Comparison of ENCODE assay signal across 14 cellular contexts in genomic region chr6:169251371-169251802, GRCh38. TPM values are rescaled to one million over a fixed set of nuclear protein-coding genes. Genes with fewer than 3 reads are reported as not detected.
DNase-seq lines count a peak whose midpoint lies in the region; TF ChIP-seq lines count a peak whose summit lies in the region.
"Had no signal": no experiment of that assay in that cellular context is flagged by ENCODE, and none has a peak within 500 bp of the region (broad histone marks: within the 10 kb centered on the region; RNA-seq: fewer than 3 reads in every experiment).

No MANE protein-coding gene starts in this region.

- H4K20me1 ChIP-seq in fibroblast of lung (ENCODE audit: control insufficient read depth, extremely low read depth, insufficient read depth, low read length) (no peaks in the 10 kb centered on the region), MM.1S (ENCODE audit: insufficient read depth, low read length) (no peaks in the 10 kb centered on the region)

- peaks cover 22% of the 10 kb centered on the region for H3K79me2 ChIP-seq in fibroblast of lung (ENCODE audit: control insufficient read depth, insufficient read depth, low read length)
- no peaks in the 10 kb centered on the region for H3K79me2 ChIP-seq in MM.1S (ENCODE audit: low read length)

- H3K4me2 ChIP-seq in fibroblast of lung (ENCODE audit: extremely low read depth, insufficient read depth, low read length) (peak overlapping the region; percentile 69), MM.1S (ENCODE audit: low read depth, low read length) (no peak overlapping the region)

- WGBS in tibial nerve, 2 donors = 29 to 31% methylated on average over 6 of the region's 6 CpGs

- CTCF ChIA-PET in activated CD4-positive, alpha-beta memory T cell treated with anti-CD3 and anti-CD28 coated beads for 36 hours (lab: Charles Lee) = no interaction called here
- CTCF ChIA-PET in Calu3 (lab: Charles Lee) = no interaction called here

- no peak overlapping the region for H3K4me3 Mint-ChIP-seq in activated CD4-positive, alpha-beta memory T cell treated with anti-CD3 and anti-CD28 coated beads for 36 hours
- no peak overlapping the region for H3K4me3 Mint-ChIP-seq in Calu3 (ENCODE audit: low read depth, unreplicated experiment)

- no peak for TF ChIP-seq POLR2A in tibial nerve (IDR thresholded peaks at IDR 0.05)

- H3K36me3 Mint-ChIP-seq in activated CD4-positive, alpha-beta memory T cell treated with anti-CD3 and anti-CD28 coated beads for 36 hours = no peaks in the 10 kb centered on the region
- H3K36me3 Mint-ChIP-seq in Calu3 (ENCODE audit: insufficient read depth, unreplicated experiment) = no peaks in the 10 kb centered on the region

- peaks cover 6% of the 10 kb centered on the region for H3K4me1 ChIP-seq in fibroblast of lung (ENCODE audit: control insufficient read depth, extremely low read depth, insufficient read depth, low read length)
- H3K4me1 ChIP-seq in tibial nerve = peaks cover 0 to 39% (median 6%) of the 10 kb centered on the region in 4 donors
- no peaks in the 10 kb centered on the region for H3K4me1 ChIP-seq in MM.1S (ENCODE audit: low read length)

- POLR2A ChIA-PET in activated CD4-positive, alpha-beta memory T cell treated with anti-CD3 and anti-CD28 coated beads for 36 hours (lab: Charles Lee) = no interaction called here

- H3K36me3 ChIP-seq in fibroblast of lung (ENCODE audit: control insufficient read depth, insufficient read depth, low read length) (peaks cover 20% of the 10 kb centered on the region), tibial nerve (peaks cover 0 to 29% (median 0%) of the 10 kb centered on the region in 3 donors), MM.1S (replicated peaks; ENCODE audit: insufficient read depth, low read length) (no peaks in the 10 kb centered on the region)

- peak overlapping the region; percentile 58 for H3K27ac ChIP-seq in fibroblast of lung (ENCODE audit: insufficient read depth, low read length)
- peak overlapping the region; percentile 38 to 85 (median 63) for H3K27ac ChIP-seq in tibial nerve
- no peak overlapping the region for H3K27ac ChIP-seq in MM.1S (ENCODE audit: low read length)

- no peak overlapping the region for H3K27ac Mint-ChIP-seq in activated CD4-positive, alpha-beta memory T cell treated with anti-CD3 and anti-CD28 coated beads for 36 hours
- no peak overlapping the region for H3K27ac Mint-ChIP-seq in Calu3 (ENCODE audit: unreplicated experiment)

- H3K9ac ChIP-seq in fibroblast of lung (ENCODE audit: insufficient read depth, low read length) (no peak overlapping the region), MM.1S (ENCODE audit: low read length) (no peak overlapping the region)

- peak overlapping the region; percentile 47 to 91 (median 76) for H3K4me3 ChIP-seq in fibroblast of lung (replicated peaks in 1 of 4; ENCODE audit: control extremely low read depth in 1 of 4, insufficient read depth in 1 of 4, low read depth in 3 of 4, low read length in 4 of 4)
- peak overlapping the region in 2 of 4 donors; percentile 42 to 53 for H3K4me3 ChIP-seq in tibial nerve
- H3K4me3 ChIP-seq in MM.1S (ENCODE audit: low read length) = no peak overlapping the region
- H3K4me3 ChIP-seq: GM12878 had no signal

- H3K9me3 ChIP-seq in fibroblast of lung (ENCODE audit: control insufficient read depth, insufficient read depth, low read depth, low read length) = no peaks in the 10 kb centered on the region
- no peaks in the 10 kb centered on the region for H3K9me3 ChIP-seq in tibial nerve
- no peaks in the 10 kb centered on the region for H3K9me3 ChIP-seq in MM.1S (replicated peaks; ENCODE audit: insufficient read depth, low read length)

- no peaks in the 10 kb centered on the region for H3K9me2 ChIP-seq in MM.1S (replicated peaks; ENCODE audit: insufficient read depth, low read length)

- no TSS peak for BruUV-seq in Calu3 (replicated peaks; lab: Mats Ljungman, UMichigan)

- TF ChIP-seq CTCF in fibroblast of lung (conservative IDR thresholded peaks at IDR 0.05 in 1 of 2, IDR thresholded peaks at IDR 0.05 in 1 of 2; ENCODE audit: low read depth in 1 of 2, low read length in 2 of 2) (no peak), tibial nerve (IDR thresholded peaks at IDR 0.05) (no peak), MM.1S (IDR thresholded peaks at IDR 0.05; ENCODE audit: low read length) (no peak), Calu3 (IDR thresholded peaks at IDR 0.05; ENCODE audit: unreplicated experiment) (no peak)

- H3F3A ChIP-seq in MM.1S (ENCODE audit: insufficient read depth, low read length) = no peaks in the 10 kb centered on the region

- peaks cover 49% of the 10 kb centered on the region for H3K27me3 Mint-ChIP-seq in activated CD4-positive, alpha-beta memory T cell treated with anti-CD3 and anti-CD28 coated beads for 36 hours
- H3K27me3 Mint-ChIP-seq in Calu3 (ENCODE audit: unreplicated experiment) = no peaks in the 10 kb centered on the region

- H3K4me1 Mint-ChIP-seq in activated CD4-positive, alpha-beta memory T cell treated with anti-CD3 and anti-CD28 coated beads for 36 hours (ENCODE audit: low read depth) = peaks cover 21% of the 10 kb centered on the region
- H3K4me1 Mint-ChIP-seq in Calu3 (ENCODE audit: low read depth, unreplicated experiment) = no peaks in the 10 kb centered on the region

- intact Hi-C loops in activated CD4-positive, alpha-beta memory T cell treated with anti-CD3 and anti-CD28 coated beads for 36 hours (cut with micrococcal nuclease) = no loop called here
- intact Hi-C loops in Calu3 (cut with micrococcal nuclease; ENCODE audit: unreplicated experiment) = no loop called here

- H3K27me3 ChIP-seq in fibroblast of lung (ENCODE audit: control insufficient read depth, insufficient read depth, low read length) (peaks cover 4% of the 10 kb centered on the region), tibial nerve (peaks cover 0 to 6% of the 10 kb centered on the region in 2 donors), MM.1S (replicated peaks; ENCODE audit: insufficient read depth, low read length) (no peaks in the 10 kb centered on the region)

- H2AFZ ChIP-seq in fibroblast of lung (ENCODE audit: low read length) = no peak overlapping the region
- no peak overlapping the region for H2AFZ ChIP-seq in MM.1S (ENCODE audit: low read length)

- TF ChIP-seq EP300 in tibial nerve (IDR thresholded peaks at IDR 0.05) = no peak

- peaks cover 2% of the 10 kb centered on the region for H3K9me3 Mint-ChIP-seq in activated CD4-positive, alpha-beta memory T cell treated with anti-CD3 and anti-CD28 coated beads for 36 hours
- H3K9me3 Mint-ChIP-seq in Calu3 (ENCODE audit: low read depth, unreplicated experiment) = peaks cover 3% of the 10 kb centered on the region

- peak; percentile 38 for DNase-seq in M059J (ENCODE audit: low read depth)
- DNase-seq in fibroblast of lung (ENCODE audit: low read depth in 2 of 2) = peak in 1 of 2 donors; percentile 11
- DNase-seq in midbrain (lab: John Stamatoyannopoulos, UW) = peak; percentile 31
- DNase-seq in tibial nerve (ENCODE audit: low spot score in 2 of 2) = no peak
- DNase-seq in MM.1S = no peak
- DNase-seq in activated CD4-positive, alpha-beta memory T cell treated with anti-CD3 and anti-CD28 coated beads for 36 hours = no peak
- DNase-seq in DMS 273 treated with DMSO at 0.1 percent for 48 hours (lab: John Stamatoyannopoulos, UW) = no peak
- no peak for DNase-seq in Calu3
- DNase-seq: activated CD4-positive, alpha-beta T cell treated with anti-CD3 and anti-CD28 coated beads for 1 hour; activated gamma-delta T cell; effector CD4-positive, alpha-beta T cell; NCI-H446; SIG-M5 had no signal

RNA-seq across cellular contexts. Expression of gene THBS2, which starts 2.3 kb away (rescaled TPM):
- 109 and 164 TPM in 2 replicates for total RNA-seq in M059J (2014; rRNA removed; shearing (Covaris generic))
- total RNA-seq in fibroblast of lung (269 and 473 TPM in 2 replicates), tibial nerve (100 to 1,000 TPM in 2 of 4 donors, 10 to 100 TPM in 2; 39.5 to 107 (median 82.7) TPM), Calu3 (2022) (not detected in 2 replicates)
- 86.5 and 99.4 TPM in 2 replicates for polyA plus RNA-seq in fibroblast of lung
- 82.3 and 93.6 TPM in 2 replicates for polyA plus RNA-seq in fibroblast of lung (2012)
- polyA minus RNA-seq in fibroblast of lung (ENCODE audit: low replicate concordance) = 143 and 186 TPM in 2 replicates
- total RNA-seq in activated CD4-positive, alpha-beta memory T cell treated with anti-CD3 and anti-CD28 coated beads for 36 hours = not detected

Comparison
In these comparisons a context has a peak if more than half of its experiments do, and no peak if none do; other contexts are left out.
1. DNase-seq: peak in M059J (single experiment) and midbrain (single experiment); none in tibial nerve (0 of 2), MM.1S (single experiment), activated CD4-positive, alpha-beta memory T cell treated with anti-CD3 and anti-CD28 coated beads for 36 hours (single experiment), DMS 273 treated with DMSO at 0.1 percent for 48 hours (single experiment) and Calu3 (single experiment).
2. RNA of gene THBS2, which starts 2.3 kb away (total RNA-seq): 269 to 473 TPM in fibroblast of lung, 109 to 164 TPM in M059J and 39.5 to 107 TPM in tibial nerve; not detected in Calu3 and not detected in activated CD4-positive, alpha-beta memory T cell treated with anti-CD3 and anti-CD28 coated beads for 36 hours; every median in the first group is over 10 times any median in the second.